ENCODE assay signal across 24 cellular contexts in the genomic region with DNA sequence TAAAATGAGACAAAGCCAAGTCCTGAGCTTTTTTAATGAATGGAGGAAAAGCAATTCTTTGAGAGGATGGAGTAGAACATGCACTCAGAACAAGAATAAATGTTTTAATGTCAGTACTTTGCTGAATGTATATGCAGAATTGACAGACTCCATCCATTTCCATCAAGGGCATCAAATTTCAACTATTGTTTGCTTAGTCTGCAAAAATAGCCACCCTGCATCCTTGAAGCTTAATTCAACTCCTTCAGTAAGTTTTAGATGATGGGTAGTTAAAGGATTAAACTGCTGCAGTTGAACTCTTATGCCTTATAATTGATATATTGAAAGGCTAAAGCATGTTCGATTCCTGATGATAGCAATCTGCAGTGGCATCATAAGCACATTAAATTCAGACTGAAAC.
DNase-seq lines count a peak whose midpoint lies in the region; ATAC-seq and TF ChIP-seq lines count a peak whose summit lies in the region.
"Had no signal": no experiment of that assay in that cellular context is flagged by ENCODE, and none has a peak within 500 bp of the region (broad histone marks: within the 10 kb centered on the region; RNA-seq: fewer than 3 reads in every experiment).

No MANE protein-coding gene starts in this region.

- H3K27ac Mint-ChIP-seq in activated CD4-positive, alpha-beta T cell treated with anti-CD3 and anti-CD28 coated beads for 36 hours = no peak overlapping the region
- H3K27ac Mint-ChIP-seq: T-helper 2 cell treated with Interferon-gamma antibody and Interleukin-4, amounts not matched to agents 5 μg/mL and 100 μg/mL, for 36 hours had no signal

- POLR2A ChIA-PET in SK-N-SH (lab: Yijun Ruan, JAX) = no interaction called here
- POLR2A ChIA-PET in activated CD4-positive, alpha-beta T cell treated with anti-CD3 and anti-CD28 coated beads for 36 hours (lab: Charles Lee) = no interaction called here

- no peak overlapping the region for H3K9ac ChIP-seq in SK-N-SH

- H3K36me3 ChIP-seq in SK-N-SH (replicated peaks in 1 of 2; ENCODE audit: control insufficient read depth in 1 of 2, insufficient read depth in 2 of 2, low read length in 1 of 2) = peaks cover 0 to 2% of the 10 kb centered on the region in 2 experiments
- H3K36me3 ChIP-seq: SJSA1 had no signal

- DNase-seq in DMS79 treated with DMSO at 0.1 percent for 48 hours (lab: John Stamatoyannopoulos, UW) (peak; percentile 15), DMS79 (lab: John Stamatoyannopoulos, UW) (no peak), SK-N-SH (no peak), NCI-H69 (lab: John Stamatoyannopoulos, UW) (peak; percentile 49), head of caudate nucleus (no peak)
- no peak for DNase-seq in activated CD4-positive, alpha-beta T cell treated with anti-CD3 and anti-CD28 coated beads, Interleukin-2, amount 50 U/mL, for 48 hours
- DNase-seq in activated CD4-positive, alpha-beta T cell treated with anti-CD3 and anti-CD28 coated beads for 36 hours = no peak
- DNase-seq: 8988T; DMS53; GF-D8; HCEC 1CT; Karpas-422; NCI-H1105; NCI-H2029 treated with DMSO at 0.1 percent for 48 hours; NCI-H446; NCI-H526 treated with DMSO at 0.1 percent for 48 hours; NK-92 treated with Interleukin-12 subunit alpha and Interleukin-12 subunit beta, amount 100 ng/mL, for 24 hours; PC-9; Right ventricle myocardium superior; RPMI8226; T-helper 1 cell had no signal

- no peaks in the 10 kb centered on the region for H3K27me3 ChIP-seq in SK-N-SH (ENCODE audit: insufficient read depth)
- H3K27me3 ChIP-seq: SJSA1 had no signal

- no peak overlapping the region for H3K4me3 ChIP-seq in SK-N-SH (ENCODE audit: low read depth in 2 of 2, low read length in 1 of 2)
- H3K4me3 ChIP-seq: PC-9, SJSA1 had no signal

- H3K4me1 ChIP-seq in SK-N-SH (ENCODE audit: control insufficient read depth in 1 of 2, insufficient read depth in 2 of 2, low read depth in 1 of 2, low read length in 1 of 2) = no peaks in the 10 kb centered on the region
- H3K4me1 ChIP-seq: SJSA1 had no signal

- peaks cover 7% of the 10 kb centered on the region for H3K27me3 Mint-ChIP-seq in activated CD4-positive, alpha-beta T cell treated with anti-CD3 and anti-CD28 coated beads for 36 hours

- 91% methylated on average over 1 of the region's 1 CpG for WGBS in SK-N-SH (ENCODE audit: low lambda C conversion rate)

- no peaks in the 10 kb centered on the region for H4K20me1 ChIP-seq in SK-N-SH (ENCODE audit: insufficient read depth)

- no peak overlapping the region for H2AFZ ChIP-seq in SK-N-SH (ENCODE audit: low read depth)
- H2AFZ ChIP-seq: PC-9 had no signal

- 0 out of 2 replicates have a peak overlapping the region, but pooled peaks have one; percentile 11 for H3K4me2 ChIP-seq in SK-N-SH
- H3K4me2 ChIP-seq: PC-9 had no signal

- intact Hi-C loops in head of caudate nucleus (cut with DNase I) = no loop called here
- intact Hi-C loops in activated CD4-positive, alpha-beta T cell treated with anti-CD3 and anti-CD28 coated beads for 36 hours (cut with DNase I, micrococcal nuclease) = no loop called here

- no peak overlapping the region for H3K27ac ChIP-seq in SK-N-SH (ENCODE audit: low read depth in 2 of 2, low read length in 1 of 2)
- H3K27ac ChIP-seq: PC-9, SJSA1 had no signal

- no peaks in the 10 kb centered on the region for H3K9me2 ChIP-seq in SK-N-SH

- H3K9me3 Mint-ChIP-seq in activated CD4-positive, alpha-beta T cell treated with anti-CD3 and anti-CD28 coated beads for 36 hours (ENCODE audit: low read depth) = peaks cover 18% of the 10 kb centered on the region
- H3K9me3 Mint-ChIP-seq: T-helper 2 cell treated with Interferon-gamma antibody and Interleukin-4, amounts not matched to agents 5 μg/mL and 100 μg/mL, for 36 hours had no signal

- no peak for TF ChIP-seq EP300 in SK-N-SH (IDR thresholded peaks at IDR 0.05; ENCODE audit: borderline replicate concordance in 1 of 2, low read depth in 1 of 2, low read length in 1 of 2)

- TF ChIP-seq RAD21 in SK-N-SH (IDR thresholded peaks at IDR 0.05; ENCODE audit: low read length) = no peak

- H3K4me3 Mint-ChIP-seq in activated CD4-positive, alpha-beta T cell treated with anti-CD3 and anti-CD28 coated beads for 36 hours = no peak overlapping the region
- H3K4me3 Mint-ChIP-seq: T-helper 2 cell treated with Interferon-gamma antibody and Interleukin-4, amounts not matched to agents 5 μg/mL and 100 μg/mL, for 36 hours had no signal

- peaks cover 9% of the 10 kb centered on the region for H3K36me3 Mint-ChIP-seq in activated CD4-positive, alpha-beta T cell treated with anti-CD3 and anti-CD28 coated beads for 36 hours (ENCODE audit: low read depth)

- no peaks in the 10 kb centered on the region for H3K79me2 ChIP-seq in SK-N-SH (ENCODE audit: insufficient read depth)

- no peaks in the 10 kb centered on the region for H3K4me1 Mint-ChIP-seq in activated CD4-positive, alpha-beta T cell treated with anti-CD3 and anti-CD28 coated beads for 36 hours

- no peaks in the 10 kb centered on the region for H3K9me3 ChIP-seq in SK-N-SH
- H3K9me3 ChIP-seq: SJSA1 had no signal

- CTCF ChIA-PET in SK-N-SH (lab: Yijun Ruan, JAX) = interaction anchor here (1.0 to 1.8 kb wide), 3 partner anchors 19 to 145 kb away, joined by 3 to 5 read pairs (median 4); no protein-coding TSS in a partner anchor
- CTCF ChIA-PET in activated CD4-positive, alpha-beta T cell treated with anti-CD3 and anti-CD28 coated beads for 36 hours (lab: Charles Lee) = no interaction called here

- no peaks in the 10 kb centered on the region for H3F3A ChIP-seq in SK-N-SH (replicated peaks; ENCODE audit: insufficient read depth)

- no peak for ATAC-seq in SK-N-SH treated with all-trans-retinoic acid at 6 μM for 48 hours
- ATAC-seq in activated CD4-positive, alpha-beta T cell treated with anti-CD3 and anti-CD28 coated beads for 36 hours = no peak

- no peak for TF ChIP-seq CTCF in SK-N-SH (IDR thresholded peaks at IDR 0.05)

TF ChIP-seq in SK-N-SH, 30 proteins besides CTCF, POLR2A, EP300 and RAD21 (continues in another document):
- TF ChIP-seq MXI1 (IDR thresholded peaks at IDR 0.05; ENCODE audit: low read depth, low read length) = no peak
- TF ChIP-seq NFIC (IDR thresholded peaks at IDR 0.05; ENCODE audit: borderline replicate concordance) = no peak
- TF ChIP-seq TAF1 (IDR thresholded peaks at IDR 0.05; ENCODE audit: borderline replicate concordance, low read depth, low read length) = no peak
- TF ChIP-seq CHD2 (IDR thresholded peaks at IDR 0.05; ENCODE audit: low read length, partially characterized antibody) = no peak
- TF ChIP-seq TEAD4 (IDR thresholded peaks at IDR 0.05; ENCODE audit: borderline replicate concordance, insufficient read depth) = no peak
- TF ChIP-seq YY1 (IDR thresholded peaks at IDR 0.05; ENCODE audit: low read depth) = no peak
- TF ChIP-seq RCOR1 (IDR thresholded peaks at IDR 0.05; ENCODE audit: low read length) = no peak
- TF ChIP-seq GATA2 (CRISPR knock-in tag; IDR thresholded peaks at IDR 0.05) = no peak
- TF ChIP-seq, protein P1, sequence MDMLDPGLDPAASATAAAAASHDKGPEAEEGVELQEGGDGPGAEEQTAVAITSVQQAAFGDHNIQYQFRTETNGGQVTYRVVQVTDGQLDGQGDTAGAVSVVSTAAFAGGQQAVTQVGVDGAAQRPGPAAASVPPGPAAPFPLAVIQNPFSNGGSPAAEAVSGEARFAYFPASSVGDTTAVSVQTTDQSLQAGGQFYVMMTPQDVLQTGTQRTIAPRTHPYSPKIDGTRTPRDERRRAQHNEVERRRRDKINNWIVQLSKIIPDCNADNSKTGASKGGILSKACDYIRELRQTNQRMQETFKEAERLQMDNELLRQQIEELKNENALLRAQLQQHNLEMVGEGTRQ (IDR thresholded peaks at IDR 0.05; ENCODE audit: borderline replicate concordance, low read depth, low read length) = no peak
- TF ChIP-seq JUND (IDR thresholded peaks at IDR 0.05) = no peak

TF ChIP-seq in SK-N-SH treated with all-trans-retinoic acid at 6 μM for 48 hours, 23 proteins besides CTCF, POLR2A, EP300 and RAD21:
- no peak for TF ChIP-seq ARNTL (CRISPR knock-in tag; IDR thresholded peaks at IDR 0.05; ENCODE audit: borderline replicate concordance, low read depth)
- TF ChIP-seq ZNF8 (CRISPR knock-in tag; IDR thresholded peaks at IDR 0.05) = no peak
- TF ChIP-seq ZNF70 (CRISPR knock-in tag; IDR thresholded peaks at IDR 0.05) = no peak
- no peak for TF ChIP-seq ESRRG (CRISPR knock-in tag; IDR thresholded peaks at IDR 0.05)
- TF ChIP-seq SNAI2 (CRISPR knock-in tag; IDR thresholded peaks at IDR 0.05) = no peak
- TF ChIP-seq BACH2 (CRISPR knock-in tag; IDR thresholded peaks at IDR 0.05; ENCODE audit: borderline replicate concordance) = no peak
- TF ChIP-seq OSR1 (CRISPR knock-in tag; IDR thresholded peaks at IDR 0.05) = no peak
- TF ChIP-seq, protein P2, sequence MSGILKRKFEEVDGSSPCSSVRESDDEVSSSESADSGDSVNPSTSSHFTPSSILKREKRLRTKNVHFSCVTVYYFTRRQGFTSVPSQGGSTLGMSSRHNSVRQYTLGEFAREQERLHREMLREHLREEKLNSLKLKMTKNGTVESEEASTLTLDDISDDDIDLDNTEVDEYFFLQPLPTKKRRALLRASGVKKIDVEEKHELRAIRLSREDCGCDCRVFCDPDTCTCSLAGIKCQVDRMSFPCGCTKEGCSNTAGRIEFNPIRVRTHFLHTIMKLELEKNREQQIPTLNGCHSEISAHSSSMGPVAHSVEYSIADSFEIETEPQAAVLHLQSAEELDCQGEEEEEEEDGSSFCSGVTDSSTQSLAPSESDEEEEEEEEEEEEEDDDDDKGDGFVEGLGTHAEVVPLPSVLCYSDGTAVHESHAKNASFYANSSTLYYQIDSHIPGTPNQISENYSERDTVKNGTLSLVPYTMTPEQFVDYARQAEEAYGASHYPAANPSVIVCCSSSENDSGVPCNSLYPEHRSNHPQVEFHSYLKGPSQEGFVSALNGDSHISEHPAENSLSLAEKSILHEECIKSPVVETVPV (CRISPR knock-in tag; IDR thresholded peaks at IDR 0.05) = no peak
- TF ChIP-seq, protein P3, sequence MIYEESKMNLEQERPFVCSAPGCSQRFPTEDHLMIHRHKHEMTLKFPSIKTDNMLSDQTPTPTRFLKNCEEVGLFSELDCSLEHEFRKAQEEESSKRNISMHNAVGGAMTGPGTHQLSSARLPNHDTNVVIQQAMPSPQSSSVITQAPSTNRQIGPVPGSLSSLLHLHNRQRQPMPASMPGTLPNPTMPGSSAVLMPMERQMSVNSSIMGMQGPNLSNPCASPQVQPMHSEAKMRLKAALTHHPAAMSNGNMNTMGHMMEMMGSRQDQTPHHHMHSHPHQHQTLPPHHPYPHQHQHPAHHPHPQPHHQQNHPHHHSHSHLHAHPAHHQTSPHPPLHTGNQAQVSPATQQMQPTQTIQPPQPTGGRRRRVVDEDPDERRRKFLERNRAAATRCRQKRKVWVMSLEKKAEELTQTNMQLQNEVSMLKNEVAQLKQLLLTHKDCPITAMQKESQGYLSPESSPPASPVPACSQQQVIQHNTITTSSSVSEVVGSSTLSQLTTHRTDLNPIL (CRISPR knock-in tag; IDR thresholded peaks at IDR 0.05; ENCODE audit: low read depth) = no peak

Comparison
In these comparisons a context has a peak if more than half of its experiments do, and no peak if none do; other contexts are left out.
1. DNase-seq: peak in DMS79 treated with DMSO at 0.1 percent for 48 hours (single experiment) and NCI-H69 (single experiment); none in DMS79 (single experiment), SK-N-SH (single experiment), activated CD4-positive, alpha-beta T cell treated with anti-CD3 and anti-CD28 coated beads, Interleukin-2, amount 50 U/mL, for 48 hours (0 of 2), head of caudate nucleus (0 of 42) and activated CD4-positive, alpha-beta T cell treated with anti-CD3 and anti-CD28 coated beads for 36 hours (single experiment).